26 cellular contexts compared by ENCODE assay signal in the genomic region with DNA sequence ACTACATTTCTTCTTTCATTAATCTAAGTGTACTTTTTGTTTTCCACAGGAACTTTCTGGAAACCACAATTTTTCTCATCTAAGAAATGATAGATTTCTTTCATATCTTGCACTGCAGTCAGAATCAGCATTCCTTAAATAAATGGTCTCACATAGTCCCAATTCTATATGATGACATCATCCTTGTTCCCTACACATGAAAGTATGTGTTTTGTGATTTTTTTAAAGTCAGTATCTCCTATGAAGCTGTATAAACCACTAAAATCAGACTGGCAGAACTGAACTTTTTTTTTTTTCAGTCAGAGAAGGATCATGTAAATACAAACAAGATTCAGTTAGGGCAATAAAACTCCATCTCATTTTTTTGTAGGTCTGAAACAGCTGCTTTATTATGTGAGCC.
"Had no signal": no experiment of that assay in that cellular context is flagged by ENCODE, and none has a peak within 500 bp of the region (broad histone marks: within the 10 kb centered on the region; RNA-seq: fewer than 3 reads in every experiment).

No MANE protein-coding gene starts in this region.

- H3K27ac Mint-ChIP-seq: activated CD4-positive, alpha-beta memory T cell treated with anti-CD3 and anti-CD28 coated beads for 36 hours; activated CD4-positive, alpha-beta T cell treated with anti-CD3 and anti-CD28 coated beads, Interleukin-2, amount 10 ng/mL, durations not matched to agents 7 days and 5 days; activated naive CD4-positive, alpha-beta T cell treated with anti-CD3 and anti-CD28 coated beads, Interleukin-2, amount 50 U/mL, for 72 hours; activated naive CD8-positive, alpha-beta T cell treated with anti-CD3 and anti-CD28 coated beads, Interleukin-2, amount 50 U/mL, for 24 hours; T-cell had no signal

- H3K27ac ChIP-seq: body of pancreas, VCaP had no signal

- H3K4me3 Mint-ChIP-seq: activated CD4-positive, alpha-beta memory T cell treated with anti-CD3 and anti-CD28 coated beads for 36 hours; activated CD4-positive, alpha-beta T cell treated with anti-CD3 and anti-CD28 coated beads, Interleukin-2, amount 10 ng/mL, durations not matched to agents 7 days and 5 days; activated naive CD8-positive, alpha-beta T cell treated with anti-CD3 and anti-CD28 coated beads, Interleukin-2, amount 50 U/mL, for 24 hours; activated T-cell treated with anti-CD3 and anti-CD28 coated beads, Interleukin-2, amount 50 U/mL, for 4 hours; T-cell had no signal

- H3K4me1 Mint-ChIP-seq: activated CD4-positive, alpha-beta T cell treated with anti-CD3 and anti-CD28 coated beads, Interleukin-2, amount 10 ng/mL, durations not matched to agents 7 days and 5 days; activated naive CD8-positive, alpha-beta T cell treated with anti-CD3 and anti-CD28 coated beads, Interleukin-2, amount 50 U/mL, for 24 hours; T-cell had no signal

- H3K27me3 ChIP-seq: body of pancreas had no signal

- H3K4me1 ChIP-seq: body of pancreas had no signal

- H3K27me3 Mint-ChIP-seq: activated CD4-positive, alpha-beta memory T cell treated with anti-CD3 and anti-CD28 coated beads for 36 hours; activated CD4-positive, alpha-beta T cell treated with anti-CD3 and anti-CD28 coated beads, Interleukin-2, amount 10 ng/mL, durations not matched to agents 7 days and 5 days; activated naive CD8-positive, alpha-beta T cell treated with anti-CD3 and anti-CD28 coated beads, Interleukin-2, amount 50 U/mL, for 24 hours; T-cell had no signal

- H3K36me3 Mint-ChIP-seq: activated CD4-positive, alpha-beta memory T cell treated with anti-CD3 and anti-CD28 coated beads for 36 hours; activated naive CD4-positive, alpha-beta T cell treated with anti-CD3 and anti-CD28 coated beads, Interleukin-2, amount 50 U/mL, for 72 hours; T-cell had no signal

- DNase-seq: activated CD4-positive, alpha-beta memory T cell treated with anti-CD3 and anti-CD28 coated beads for 36 hours; activated CD4-positive, alpha-beta T cell treated with anti-CD3 and anti-CD28 coated beads, Interleukin-2, amount 10 ng/mL, durations not matched to agents 7 days and 5 days; activated CD4-positive, CD25-positive, alpha-beta regulatory T cell; activated CD8-positive, alpha-beta memory T cell treated with anti-CD3 and anti-CD28 coated beads for 24 hours; activated effector memory CD4-positive, alpha-beta T cell treated with anti-CD3 and anti-CD28 coated beads, Interleukin-2, amount 50 U/mL, for 16 hours; activated naive CD4-positive, alpha-beta T cell treated with Interleukin-2 at 50 U/mL for 16 hours; activated naive CD8-positive, alpha-beta T cell treated with anti-CD3 and anti-CD28 coated beads, Interleukin-2, amount 50 U/mL, for 24 hours; activated T-cell treated with anti-CD3 and anti-CD28 coated beads, Interleukin-2, amount 50 U/mL, for 4 hours; anterior cingulate cortex; body of pancreas; central memory CD4-positive, alpha-beta T cell; KG1; NCI-H1092; NCI-H1417; NCI-H1930; NCI-H2107; NCI-H2171 treated with DMSO at 0.1 percent for 48 hours; NCI-H226; NCI-H510A; NCI-H526 treated with DMSO at 0.1 percent for 48 hours; NCI-H82; PC-3; SHP77 treated with DMSO at 0.1 percent for 48 hours; T-cell had no signal

- ATAC-seq: activated naive CD4-positive, alpha-beta T cell treated with anti-CD3 and anti-CD28 coated beads, Interleukin-2, amount 50 U/mL, for 72 hours; activated naive CD8-positive, alpha-beta T cell treated with anti-CD3 and anti-CD28 coated beads, Interleukin-2, amount 50 U/mL, for 24 hours; activated T-cell treated with anti-CD3 and anti-CD28 coated beads, Interleukin-2, amount 50 U/mL, for 4 hours; body of pancreas; PC-3; T-cell had no signal

- H3K4me3 ChIP-seq: body of pancreas had no signal

- H3K9me3 ChIP-seq: body of pancreas had no signal
